ENCODE assay signal across 14 cellular contexts in genomic region chr7:24964177-24964576, GRCh38. TPM values are rescaled to one million over a fixed set of nuclear protein-coding genes. Genes with fewer than 3 reads are reported as not detected.
DNase-seq lines count a peak whose midpoint lies in the region; ATAC-seq, FAIRE-seq and TF ChIP-seq lines count a peak whose summit lies in the region.
"Had no signal": no experiment of that assay in that cellular context is flagged by ENCODE, and none has a peak within 500 bp of the region (broad histone marks: within the 10 kb centered on the region; RNA-seq: fewer than 3 reads in every experiment).

No MANE protein-coding gene starts in this region.

- H3K4me3 ChIP-seq in astrocyte (ENCODE audit: insufficient read depth, low read depth, low read length) (no peak overlapping the region), smooth muscle cell (no peak overlapping the region), heart left ventricle (no peak overlapping the region)
- H3K4me3 ChIP-seq: breast epithelium, hepatocyte, prostate gland had no signal

- CTCF ChIA-PET in activated CD8-positive, alpha-beta T cell treated with anti-CD3 and anti-CD28 coated beads for 36 hours (lab: Charles Lee), result interaction anchor here (0.8 to 1.4 kb wide), 4 partner anchors 13 to 106 kb away, joined by 3 to 7 read pairs (median 6); no protein-coding TSS in a partner anchor
- CTCF ChIA-PET in activated CD8-positive, alpha-beta T cell treated with anti-CD3 and anti-CD28 coated beads, Interleukin-2, amount 10 ng/mL, durations not matched to agents 7 days and 5 days (lab: Charles Lee), result interaction anchor here (0.7 to 2.1 kb wide), 6 partner anchors 15 to 152 kb away, joined by 3 to 7 read pairs (median 5); no protein-coding TSS in a partner anchor

- H3K36me3 Mint-ChIP-seq in activated CD8-positive, alpha-beta T cell treated with anti-CD3 and anti-CD28 coated beads for 36 hours (ENCODE audit: low read depth), result peaks cover 14% of the 10 kb centered on the region
- peaks cover 26% of the 10 kb centered on the region for H3K36me3 Mint-ChIP-seq in activated CD8-positive, alpha-beta T cell treated with anti-CD3 and anti-CD28 coated beads, Interleukin-2, amount 10 ng/mL, durations not matched to agents 7 days and 5 days (ENCODE audit: low read depth)
- H3K36me3 Mint-ChIP-seq in IgD-negative memory B cell, result peaks cover 4% of the 10 kb centered on the region
- peaks cover 5% of the 10 kb centered on the region for H3K36me3 Mint-ChIP-seq in astrocyte (ENCODE audit: low read depth, unreplicated experiment)

- peaks cover 23% of the 10 kb centered on the region for H3K4me1 ChIP-seq in astrocyte (ENCODE audit: insufficient read depth, low read length)
- H3K4me1 ChIP-seq in smooth muscle cell (ENCODE audit: low read depth), result peaks cover 3% of the 10 kb centered on the region
- H3K4me1 ChIP-seq in heart left ventricle, result peaks cover 0 to 38% (median 0%) of the 10 kb centered on the region in 12 donors
- H3K4me1 ChIP-seq: breast epithelium, prostate gland had no signal

- peak; percentile 5 for FAIRE-seq in astrocyte (lab: Jason Lieb, UNC)

- no peak overlapping the region for H3K4me3 Mint-ChIP-seq in activated CD8-positive, alpha-beta T cell treated with anti-CD3 and anti-CD28 coated beads for 36 hours
- no peak overlapping the region for H3K4me3 Mint-ChIP-seq in activated CD8-positive, alpha-beta T cell treated with anti-CD3 and anti-CD28 coated beads, Interleukin-2, amount 10 ng/mL, durations not matched to agents 7 days and 5 days
- H3K4me3 Mint-ChIP-seq in IgD-negative memory B cell, result no peak overlapping the region
- no peak overlapping the region for H3K4me3 Mint-ChIP-seq in astrocyte (ENCODE audit: unreplicated experiment)
- H3K4me3 Mint-ChIP-seq: activated naive CD4-positive, alpha-beta T cell treated with anti-CD3 and anti-CD28 coated beads for 36 hours had no signal

- no peak for DNase-seq in activated CD8-positive, alpha-beta T cell treated with anti-CD3 and anti-CD28 coated beads for 36 hours
- DNase-seq in activated CD8-positive, alpha-beta T cell treated with anti-CD3 and anti-CD28 coated beads, Interleukin-2, amount 10 ng/mL, durations not matched to agents 7 days and 5 days, result no peak
- DNase-seq in astrocyte (ENCODE audit: low read depth) (no peak), smooth muscle cell (lab: John Stamatoyannopoulos, UW; ENCODE audit: unreplicated experiment) (no peak), OCI-M1 (lab: John Stamatoyannopoulos, UW) (no peak), heart left ventricle (no peak)
- DNase-seq: activated naive CD4-positive, alpha-beta T cell treated with anti-CD3 and anti-CD28 coated beads for 36 hours; NCI-H2081; stimulated activated naive CD4-positive, alpha-beta T cell had no signal

- no peaks in the 10 kb centered on the region for H3K9me3 ChIP-seq in astrocyte (ENCODE audit: insufficient read depth, low read depth, low read length)
- no peaks in the 10 kb centered on the region for H3K9me3 ChIP-seq in smooth muscle cell (replicated peaks; ENCODE audit: low read depth)
- H3K9me3 ChIP-seq in heart left ventricle, result no peaks in the 10 kb centered on the region
- H3K9me3 ChIP-seq: breast epithelium, prostate gland had no signal

- H3K27me3 ChIP-seq in astrocyte (ENCODE audit: insufficient read depth, low read length), result no peaks in the 10 kb centered on the region
- H3K27me3 ChIP-seq in smooth muscle cell (ENCODE audit: low read depth), result no peaks in the 10 kb centered on the region
- no peaks in the 10 kb centered on the region for H3K27me3 ChIP-seq in heart left ventricle
- H3K27me3 ChIP-seq: breast epithelium, hepatocyte had no signal

- H2AFZ ChIP-seq in astrocyte (ENCODE audit: low read depth, low read length), result no peak overlapping the region
- no peak overlapping the region for H2AFZ ChIP-seq in smooth muscle cell (ENCODE audit: low read depth)
- H2AFZ ChIP-seq: hepatocyte had no signal

- H3K27ac Mint-ChIP-seq in activated CD8-positive, alpha-beta T cell treated with anti-CD3 and anti-CD28 coated beads for 36 hours, result peak overlapping the region; percentile 21
- H3K27ac Mint-ChIP-seq in activated CD8-positive, alpha-beta T cell treated with anti-CD3 and anti-CD28 coated beads, Interleukin-2, amount 10 ng/mL, durations not matched to agents 7 days and 5 days, result no peak overlapping the region
- H3K27ac Mint-ChIP-seq in IgD-negative memory B cell (peak overlapping the region; percentile 8 to 64 (median 24)), astrocyte (ENCODE audit: unreplicated experiment) (peak overlapping the region; percentile 92)

- peaks cover 79% of the 10 kb centered on the region for H3K4me1 Mint-ChIP-seq in activated CD8-positive, alpha-beta T cell treated with anti-CD3 and anti-CD28 coated beads for 36 hours (ENCODE audit: low read depth)
- peaks cover 82% of the 10 kb centered on the region for H3K4me1 Mint-ChIP-seq in activated CD8-positive, alpha-beta T cell treated with anti-CD3 and anti-CD28 coated beads, Interleukin-2, amount 10 ng/mL, durations not matched to agents 7 days and 5 days (ENCODE audit: low read depth)
- H3K4me1 Mint-ChIP-seq in IgD-negative memory B cell, result peaks cover 58 to 70% (median 63%) of the 10 kb centered on the region in 3 donors
- H3K4me1 Mint-ChIP-seq in astrocyte (ENCODE audit: low read depth, unreplicated experiment), result peaks cover 52% of the 10 kb centered on the region

- TF ChIP-seq POLR2A in heart left ventricle (IDR thresholded peaks at IDR 0.05), result no peak

- H3F3A ChIP-seq in smooth muscle cell (ENCODE audit: low read depth), result no peaks in the 10 kb centered on the region

- POLR2A ChIA-PET in activated CD8-positive, alpha-beta T cell treated with anti-CD3 and anti-CD28 coated beads for 36 hours (lab: Charles Lee), result interaction anchor here (1.0 kb wide), 1 partner anchor 14 kb away, joined by 3 read pairs; no protein-coding TSS in a partner anchor
- POLR2A ChIA-PET in activated CD8-positive, alpha-beta T cell treated with anti-CD3 and anti-CD28 coated beads, Interleukin-2, amount 10 ng/mL, durations not matched to agents 7 days and 5 days (lab: Charles Lee), result interaction anchor here (5.0 kb wide), 1 partner anchor 16 kb away, joined by 34 read pairs; the partner anchor contains the start of gene OSBPL3

- intact Hi-C loops in activated CD8-positive, alpha-beta T cell treated with anti-CD3 and anti-CD28 coated beads for 36 hours (cut with micrococcal nuclease), result no loop called here
- intact Hi-C loops in heart left ventricle (cut with DNase I), result loop anchor here in 1 of 10 donors (5.0 kb wide), 1 partner anchor 52 kb away; no protein-coding TSS in a partner anchor

- H4K20me1 ChIP-seq in astrocyte (ENCODE audit: insufficient read depth, low read length), result peaks cover 14% of the 10 kb centered on the region
- H4K20me1 ChIP-seq in smooth muscle cell (ENCODE audit: low read depth), result no peaks in the 10 kb centered on the region

- peaks cover 97% of the 10 kb centered on the region for H3K79me2 ChIP-seq in astrocyte (ENCODE audit: insufficient read depth, low read length)
- peaks cover 33% of the 10 kb centered on the region for H3K79me2 ChIP-seq in smooth muscle cell (ENCODE audit: low read depth)

- no peak for TF ChIP-seq CTCF in activated CD8-positive, alpha-beta T cell treated with anti-CD3 and anti-CD28 coated beads for 36 hours (IDR thresholded peaks at IDR 0.05)
- no peak for TF ChIP-seq CTCF in astrocyte (IDR thresholded peaks at IDR 0.05; ENCODE audit: insufficient read depth, low read depth, low read length)
- TF ChIP-seq CTCF in smooth muscle cell (IDR thresholded peaks at IDR 0.05; ENCODE audit: borderline replicate concordance, insufficient read depth, poor library complexity, severe bottlenecking), result no peak
- TF ChIP-seq CTCF in heart left ventricle (IDR thresholded peaks at IDR 0.05), result no peak

- WGBS in smooth muscle cell (ENCODE audit: low lambda C conversion rate), result 76% methylated on average over 2 of the region's 2 CpGs
- WGBS in heart left ventricle, 4 donors, result 77 to 92% (median 87%) methylated on average over 2 of the region's 2 CpGs

- H3K27me3 Mint-ChIP-seq in activated CD8-positive, alpha-beta T cell treated with anti-CD3 and anti-CD28 coated beads for 36 hours, result no peaks in the 10 kb centered on the region
- no peaks in the 10 kb centered on the region for H3K27me3 Mint-ChIP-seq in activated CD8-positive, alpha-beta T cell treated with anti-CD3 and anti-CD28 coated beads, Interleukin-2, amount 10 ng/mL, durations not matched to agents 7 days and 5 days (ENCODE audit: low read depth)
- H3K27me3 Mint-ChIP-seq in IgD-negative memory B cell, result no peaks in the 10 kb centered on the region
- no peaks in the 10 kb centered on the region for H3K27me3 Mint-ChIP-seq in astrocyte (ENCODE audit: low read depth, unreplicated experiment)

- no peak for ATAC-seq in activated CD8-positive, alpha-beta T cell treated with anti-CD3 and anti-CD28 coated beads for 36 hours
- ATAC-seq in activated CD8-positive, alpha-beta T cell treated with anti-CD3 and anti-CD28 coated beads, Interleukin-2, amount 10 ng/mL, durations not matched to agents 7 days and 5 days, result no peak
- no peak for ATAC-seq in heart left ventricle
- no peak for ATAC-seq in GM18511 (IDR thresholded peaks at IDR 0.05; ENCODE audit: unreplicated experiment)

- no peak overlapping the region for H3K27ac ChIP-seq in astrocyte (ENCODE audit: low read depth, low read length)
- H3K27ac ChIP-seq in smooth muscle cell (ENCODE audit: low read depth), result peak overlapping the region; percentile 46
- H3K27ac ChIP-seq in heart left ventricle, result no peak overlapping the region
- H3K27ac ChIP-seq: breast epithelium, hepatocyte, prostate gland had no signal

- H3K4me2 ChIP-seq in astrocyte (ENCODE audit: low read length) (no peak overlapping the region), smooth muscle cell (no peak overlapping the region)
- H3K4me2 ChIP-seq: hepatocyte had no signal

- H3K9ac ChIP-seq in astrocyte (ENCODE audit: low read length) (no peak overlapping the region), smooth muscle cell (ENCODE audit: low read depth) (no peak overlapping the region)

- H3K36me3 ChIP-seq in astrocyte (ENCODE audit: insufficient read depth, low read length) (no peaks in the 10 kb centered on the region), smooth muscle cell (ENCODE audit: low read depth) (no peaks in the 10 kb centered on the region), heart left ventricle (no peaks in the 10 kb centered on the region)
- H3K36me3 ChIP-seq: breast epithelium, prostate gland had no signal

- H3K9me3 Mint-ChIP-seq in activated CD8-positive, alpha-beta T cell treated with anti-CD3 and anti-CD28 coated beads for 36 hours, result no peaks in the 10 kb centered on the region
- no peaks in the 10 kb centered on the region for H3K9me3 Mint-ChIP-seq in activated CD8-positive, alpha-beta T cell treated with anti-CD3 and anti-CD28 coated beads, Interleukin-2, amount 10 ng/mL, durations not matched to agents 7 days and 5 days (ENCODE audit: insufficient read depth)
- H3K9me3 Mint-ChIP-seq in IgD-negative memory B cell, result no peaks in the 10 kb centered on the region
- peaks cover 2% of the 10 kb centered on the region for H3K9me3 Mint-ChIP-seq in astrocyte (ENCODE audit: unreplicated experiment)
- H3K9me3 Mint-ChIP-seq: activated naive CD4-positive, alpha-beta T cell treated with anti-CD3 and anti-CD28 coated beads for 36 hours had no signal

RNA-seq across cellular contexts. Expression of gene OSBPL3, which starts 15.8 kb away (rescaled TPM):
- 10 to 100 TPM; 44.6 to 45.7 TPM for total RNA-seq in activated CD8-positive, alpha-beta T cell treated with anti-CD3 and anti-CD28 coated beads for 36 hours
- 10 to 100 TPM; 73.0 to 83.0 TPM for total RNA-seq in activated CD8-positive, alpha-beta T cell treated with anti-CD3 and anti-CD28 coated beads, Interleukin-2, amount 10 ng/mL, durations not matched to agents 7 days and 5 days
- polyA plus RNA-seq in IgD-negative memory B cell (13.0 TPM), smooth muscle cell (6.2 and 8.3 TPM in 2 replicates), heart left ventricle (1 to 10 TPM; 1.5 to 2.2 TPM)
- total RNA-seq in astrocyte (51.6 and 62.9 TPM in 2 replicates), smooth muscle cell (11.9 and 16.3 TPM in 2 replicates), heart left ventricle (10 to 100 TPM in 1 of 9 donors, 1 to 10 TPM in 8; 1.9 to 14.3 (median 5.0) TPM)
